ENCODE assay signal across 9 cellular contexts in genomic region chr5:82365744-82366228, GRCh38.
A peak's percentile ranks its signal among the peaks of the same experiment; 100 is the strongest.
DNase-seq lines count a peak whose midpoint lies in the region; ATAC-seq, FAIRE-seq and TF ChIP-seq lines count a peak whose summit lies in the region.
"Had no signal": no experiment of that assay in that cellular context is flagged by ENCODE, and none has a peak within 500 bp of the region (broad histone marks: within the 10 kb centered on the region; RNA-seq: fewer than 3 reads in every experiment).

No MANE protein-coding gene starts in this region.

- H3K4me3 ChIP-seq in fibroblast of lung (replicated peaks in 1 of 4; ENCODE audit: control extremely low read depth in 1 of 4, insufficient read depth in 1 of 4, low read depth in 3 of 4, low read length in 4 of 4), result no peak overlapping the region

- H3K9ac ChIP-seq in fibroblast of lung (ENCODE audit: insufficient read depth, low read length), result no peak overlapping the region

- H4K20me1 ChIP-seq in fibroblast of lung (ENCODE audit: control insufficient read depth, extremely low read depth, insufficient read depth, low read length), result no peaks in the 10 kb centered on the region

- TF ChIP-seq CTCF in activated CD8-positive, alpha-beta T cell treated with anti-CD3 and anti-CD28 coated beads for 36 hours (IDR thresholded peaks at IDR 0.05), result no peak
- no peak for TF ChIP-seq CTCF in fibroblast of lung (conservative IDR thresholded peaks at IDR 0.05 in 1 of 2, IDR thresholded peaks at IDR 0.05 in 1 of 2; ENCODE audit: low read depth in 1 of 2, low read length in 2 of 2)

- POLR2A ChIA-PET in activated CD8-positive, alpha-beta T cell treated with anti-CD3 and anti-CD28 coated beads for 36 hours (lab: Charles Lee), result interaction anchor here (0.8 kb wide), 1 partner anchor 8 kb away, joined by 3 read pairs; no protein-coding TSS in a partner anchor
- POLR2A ChIA-PET in activated CD8-positive, alpha-beta T cell treated with anti-CD3 and anti-CD28 coated beads, Interleukin-2, amount 10 ng/mL, durations not matched to agents 7 days and 5 days (lab: Charles Lee), result interaction anchor here (1.5 kb wide), 1 partner anchor 8 kb away, joined by 4 read pairs; no protein-coding TSS in a partner anchor

- H3K27me3 ChIP-seq in fibroblast of lung (ENCODE audit: control insufficient read depth, insufficient read depth, low read length), result no peaks in the 10 kb centered on the region

- H3K27me3 Mint-ChIP-seq in activated CD8-positive, alpha-beta T cell treated with anti-CD3 and anti-CD28 coated beads for 36 hours, result peaks cover 5% of the 10 kb centered on the region
- peaks cover 6% of the 10 kb centered on the region for H3K27me3 Mint-ChIP-seq in activated CD8-positive, alpha-beta T cell treated with anti-CD3 and anti-CD28 coated beads, Interleukin-2, amount 10 ng/mL, durations not matched to agents 7 days and 5 days (ENCODE audit: low read depth)
- H3K27me3 Mint-ChIP-seq: B cell had no signal

- H3K4me2 ChIP-seq in fibroblast of lung (ENCODE audit: extremely low read depth, insufficient read depth, low read length), result no peak overlapping the region

- no peaks in the 10 kb centered on the region for H3K9me3 ChIP-seq in fibroblast of lung (ENCODE audit: control insufficient read depth, insufficient read depth, low read depth, low read length)

- peak; percentile 96 for ATAC-seq in activated CD8-positive, alpha-beta T cell treated with anti-CD3 and anti-CD28 coated beads for 36 hours
- no peak for ATAC-seq in activated CD8-positive, alpha-beta T cell treated with anti-CD3 and anti-CD28 coated beads, Interleukin-2, amount 10 ng/mL, durations not matched to agents 7 days and 5 days
- peak; percentile 97 for ATAC-seq in stimulated activated effector memory CD8-positive, alpha-beta T cell treated with anti-CD3 and anti-CD28 coated beads, Interleukin-12 subunit alpha, Interleukin-12 subunit beta, amount 100 ng/mL, for 72 hours

- H3K4me1 Mint-ChIP-seq in activated CD8-positive, alpha-beta T cell treated with anti-CD3 and anti-CD28 coated beads for 36 hours (ENCODE audit: low read depth), result peaks cover 13% of the 10 kb centered on the region
- H3K4me1 Mint-ChIP-seq in activated CD8-positive, alpha-beta T cell treated with anti-CD3 and anti-CD28 coated beads, Interleukin-2, amount 10 ng/mL, durations not matched to agents 7 days and 5 days (ENCODE audit: low read depth), result peaks cover 16% of the 10 kb centered on the region
- H3K4me1 Mint-ChIP-seq in stimulated activated effector memory CD8-positive, alpha-beta T cell treated with anti-CD3 and anti-CD28 coated beads, Interleukin-12 subunit alpha, Interleukin-12 subunit beta, amount 100 ng/mL, for 72 hours, result peaks cover 15% of the 10 kb centered on the region
- H3K4me1 Mint-ChIP-seq: B cell had no signal

- DNase-seq in activated CD8-positive, alpha-beta T cell treated with anti-CD3 and anti-CD28 coated beads for 36 hours, result peak; percentile 74
- DNase-seq in activated CD8-positive, alpha-beta T cell treated with anti-CD3 and anti-CD28 coated beads, Interleukin-2, amount 10 ng/mL, durations not matched to agents 7 days and 5 days, result no peak
- peak; percentile 90 for DNase-seq in RCC 7860 (ENCODE audit: low spot score)
- peak; percentile 87 to 89 for DNase-seq in fibroblast of lung (ENCODE audit: low read depth in 2 of 2)
- DNase-seq in stimulated activated effector memory CD8-positive, alpha-beta T cell treated with anti-CD3 and anti-CD28 coated beads, Interleukin-12 subunit alpha, Interleukin-12 subunit beta, amount 100 ng/mL, for 72 hours (ENCODE audit: low spot score in 2 of 2), result no peak
- no peak for DNase-seq in islet precursor cell
- no peak for DNase-seq in globus pallidus (ENCODE audit: low spot score)
- no peak for DNase-seq in DMS79 treated with DMSO at 0.1 percent for 48 hours (lab: John Stamatoyannopoulos, UW)

- intact Hi-C loops in activated CD8-positive, alpha-beta T cell treated with anti-CD3 and anti-CD28 coated beads for 36 hours (cut with micrococcal nuclease), result no loop called here

- H3K27ac ChIP-seq in fibroblast of lung (ENCODE audit: insufficient read depth, low read length), result no peak overlapping the region

- H3K4me3 Mint-ChIP-seq in activated CD8-positive, alpha-beta T cell treated with anti-CD3 and anti-CD28 coated beads for 36 hours, result no peak overlapping the region
- H3K4me3 Mint-ChIP-seq in activated CD8-positive, alpha-beta T cell treated with anti-CD3 and anti-CD28 coated beads, Interleukin-2, amount 10 ng/mL, durations not matched to agents 7 days and 5 days, result no peak overlapping the region
- no peak overlapping the region for H3K4me3 Mint-ChIP-seq in stimulated activated effector memory CD8-positive, alpha-beta T cell treated with anti-CD3 and anti-CD28 coated beads, Interleukin-12 subunit alpha, Interleukin-12 subunit beta, amount 100 ng/mL, for 72 hours
- H3K4me3 Mint-ChIP-seq: B cell had no signal

- no peaks in the 10 kb centered on the region for H3K36me3 ChIP-seq in fibroblast of lung (ENCODE audit: control insufficient read depth, insufficient read depth, low read length)

- H3K27ac Mint-ChIP-seq in activated CD8-positive, alpha-beta T cell treated with anti-CD3 and anti-CD28 coated beads for 36 hours, result no peak overlapping the region
- no peak overlapping the region for H3K27ac Mint-ChIP-seq in activated CD8-positive, alpha-beta T cell treated with anti-CD3 and anti-CD28 coated beads, Interleukin-2, amount 10 ng/mL, durations not matched to agents 7 days and 5 days
- H3K27ac Mint-ChIP-seq in stimulated activated effector memory CD8-positive, alpha-beta T cell treated with anti-CD3 and anti-CD28 coated beads, Interleukin-12 subunit alpha, Interleukin-12 subunit beta, amount 100 ng/mL, for 72 hours, result peak overlapping the region; percentile 11
- H3K27ac Mint-ChIP-seq: B cell had no signal

- no peaks in the 10 kb centered on the region for H3K4me1 ChIP-seq in fibroblast of lung (ENCODE audit: control insufficient read depth, extremely low read depth, insufficient read depth, low read length)

- H2AFZ ChIP-seq in fibroblast of lung (ENCODE audit: low read length), result no peak overlapping the region

- FAIRE-seq in RCC 7860 (lab: Jason Lieb, UNC), result peak; percentile 48

- H3K9me3 Mint-ChIP-seq in activated CD8-positive, alpha-beta T cell treated with anti-CD3 and anti-CD28 coated beads for 36 hours, result no peaks in the 10 kb centered on the region
- no peaks in the 10 kb centered on the region for H3K9me3 Mint-ChIP-seq in activated CD8-positive, alpha-beta T cell treated with anti-CD3 and anti-CD28 coated beads, Interleukin-2, amount 10 ng/mL, durations not matched to agents 7 days and 5 days (ENCODE audit: insufficient read depth)
- no peaks in the 10 kb centered on the region for H3K9me3 Mint-ChIP-seq in stimulated activated effector memory CD8-positive, alpha-beta T cell treated with anti-CD3 and anti-CD28 coated beads, Interleukin-12 subunit alpha, Interleukin-12 subunit beta, amount 100 ng/mL, for 72 hours

- CTCF ChIA-PET in activated CD8-positive, alpha-beta T cell treated with anti-CD3 and anti-CD28 coated beads for 36 hours (lab: Charles Lee), result interaction anchor here (1.0 to 1.5 kb wide), 2 partner anchors 13 to 17 kb away, joined by 3 to 10 read pairs; no protein-coding TSS in a partner anchor
- CTCF ChIA-PET in activated CD8-positive, alpha-beta T cell treated with anti-CD3 and anti-CD28 coated beads, Interleukin-2, amount 10 ng/mL, durations not matched to agents 7 days and 5 days (lab: Charles Lee), result interaction anchor here (1.9 kb wide), 1 partner anchor 13 kb away, joined by 6 read pairs; no protein-coding TSS in a partner anchor

- no peaks in the 10 kb centered on the region for H3K36me3 Mint-ChIP-seq in activated CD8-positive, alpha-beta T cell treated with anti-CD3 and anti-CD28 coated beads for 36 hours (ENCODE audit: low read depth)
- no peaks in the 10 kb centered on the region for H3K36me3 Mint-ChIP-seq in activated CD8-positive, alpha-beta T cell treated with anti-CD3 and anti-CD28 coated beads, Interleukin-2, amount 10 ng/mL, durations not matched to agents 7 days and 5 days (ENCODE audit: low read depth)
- H3K36me3 Mint-ChIP-seq in stimulated activated effector memory CD8-positive, alpha-beta T cell treated with anti-CD3 and anti-CD28 coated beads, Interleukin-12 subunit alpha, Interleukin-12 subunit beta, amount 100 ng/mL, for 72 hours, result no peaks in the 10 kb centered on the region

- H3K79me2 ChIP-seq in fibroblast of lung (ENCODE audit: control insufficient read depth, insufficient read depth, low read length), result no peaks in the 10 kb centered on the region

Comparison
In these comparisons a context has a peak if more than half of its experiments do, and no peak if none do; other contexts are left out.
1. DNase-seq: peak in activated CD8-positive, alpha-beta T cell treated with anti-CD3 and anti-CD28 coated beads for 36 hours (single experiment), RCC 7860 (single experiment) and fibroblast of lung (2 of 2); none in activated CD8-positive, alpha-beta T cell treated with anti-CD3 and anti-CD28 coated beads, Interleukin-2, amount 10 ng/mL, durations not matched to agents 7 days and 5 days (single experiment), stimulated activated effector memory CD8-positive, alpha-beta T cell treated with anti-CD3 and anti-CD28 coated beads, Interleukin-12 subunit alpha, Interleukin-12 subunit beta, amount 100 ng/mL, for 72 hours (0 of 2), islet precursor cell (single experiment), globus pallidus (single experiment) and DMS79 treated with DMSO at 0.1 percent for 48 hours (single experiment).